8 cellular contexts compared by ENCODE assay signal in the genomic region with DNA sequence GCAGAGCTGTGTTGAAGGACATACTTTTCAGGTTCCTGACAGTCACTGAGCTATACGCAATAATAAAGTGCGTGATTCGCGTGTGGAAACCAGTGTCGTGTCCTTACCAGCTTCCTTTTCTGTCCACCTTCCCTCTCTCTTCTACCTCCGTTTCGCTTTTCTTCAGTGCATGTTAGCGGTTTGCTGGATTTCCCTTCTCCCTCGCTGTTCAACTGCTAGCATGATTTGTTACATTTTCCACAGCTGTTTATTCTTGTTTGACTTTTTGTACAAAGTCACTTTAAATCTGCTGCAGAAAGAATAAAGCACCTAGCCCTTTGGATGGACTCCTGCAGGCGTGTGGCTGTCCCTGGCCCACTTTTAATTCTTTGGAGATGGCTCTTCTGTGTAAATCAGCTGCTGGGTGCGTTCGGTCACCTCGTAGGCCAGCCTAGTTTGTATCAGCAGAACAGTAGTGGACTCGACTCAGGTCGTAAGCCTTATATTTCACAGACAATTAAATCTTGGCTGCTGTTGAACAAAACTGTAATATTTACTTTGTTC.
DNase-seq lines count a peak whose midpoint lies in the region; ATAC-seq and TF ChIP-seq lines count a peak whose summit lies in the region.

No MANE protein-coding gene starts in this region.

- H3K36me3 ChIP-seq in ES-I3 (ENCODE audit: insufficient read depth, low read length): no peaks in the 10 kb centered on the region
- no peaks in the 10 kb centered on the region for H3K36me3 ChIP-seq in rectal smooth muscle tissue (ENCODE audit: control insufficient read depth, insufficient read depth, low read length)

- no peak for ATAC-seq in HG02852 (IDR thresholded peaks at IDR 0.05; ENCODE audit: unreplicated experiment)

- no peaks in the 10 kb centered on the region for H3K4me1 ChIP-seq in ES-I3 (ENCODE audit: insufficient read depth, low read length)
- H3K4me1 ChIP-seq in rectal smooth muscle tissue (ENCODE audit: control insufficient read depth, insufficient read depth, low read length): peaks cover 52% of the 10 kb centered on the region

- H3K27me3 ChIP-seq in rectal smooth muscle tissue (ENCODE audit: control insufficient read depth, insufficient read depth, low read length): peaks cover 13% of the 10 kb centered on the region

- peak overlapping the region; percentile 12; the same call in 1 of the 2 replicates for H3K9ac ChIP-seq in ES-I3 (ENCODE audit: low read depth, low read length)
- no peak overlapping the region for H3K9ac ChIP-seq in rectal smooth muscle tissue (ENCODE audit: low read length)

- no peaks in the 10 kb centered on the region; the same call in 1 of the 2 replicates for H3K9me3 ChIP-seq in ES-I3 (ENCODE audit: control insufficient read depth, insufficient read depth, low read length)

- no peak for TF ChIP-seq CTCF in fibroblast of pulmonary artery (IDR thresholded peaks at IDR 0.05; ENCODE audit: low read length, missing control alignments)

- H3K4me3 ChIP-seq in fibroblast of pulmonary artery (replicated peaks; ENCODE audit: low read depth, low read length) (peak overlapping the region; percentile 53), rectal smooth muscle tissue (ENCODE audit: low read length) (peak overlapping the region; percentile 63)

- DNase-seq in NCI-H2227 (lab: John Stamatoyannopoulos, UW; ENCODE audit: unreplicated experiment) (peak; percentile 38), fibroblast of pulmonary artery (ENCODE audit: low read depth) (no peak), NCI-H2107 (lab: John Stamatoyannopoulos, UW) (no peak)
- DNase-seq in NK-92 treated with Interleukin-12 subunit alpha and Interleukin-12 subunit beta, amount 100 ng/mL, for 24 hours (lab: John Stamatoyannopoulos, UW): no peak
- DNase-seq in stimulated activated CD4-positive, alpha-beta T cell treated with anti-CD3 and anti-CD28 coated beads, Interleukin-1b, Interleukin-23, amount 100 ng/mL, for 48 hours: no peak

- H3K27ac ChIP-seq in rectal smooth muscle tissue (ENCODE audit: low read depth, low read length): peak overlapping the region; percentile 98
